Comparison of ENCODE assay signal across 8 cellular contexts in the genomic region with DNA sequence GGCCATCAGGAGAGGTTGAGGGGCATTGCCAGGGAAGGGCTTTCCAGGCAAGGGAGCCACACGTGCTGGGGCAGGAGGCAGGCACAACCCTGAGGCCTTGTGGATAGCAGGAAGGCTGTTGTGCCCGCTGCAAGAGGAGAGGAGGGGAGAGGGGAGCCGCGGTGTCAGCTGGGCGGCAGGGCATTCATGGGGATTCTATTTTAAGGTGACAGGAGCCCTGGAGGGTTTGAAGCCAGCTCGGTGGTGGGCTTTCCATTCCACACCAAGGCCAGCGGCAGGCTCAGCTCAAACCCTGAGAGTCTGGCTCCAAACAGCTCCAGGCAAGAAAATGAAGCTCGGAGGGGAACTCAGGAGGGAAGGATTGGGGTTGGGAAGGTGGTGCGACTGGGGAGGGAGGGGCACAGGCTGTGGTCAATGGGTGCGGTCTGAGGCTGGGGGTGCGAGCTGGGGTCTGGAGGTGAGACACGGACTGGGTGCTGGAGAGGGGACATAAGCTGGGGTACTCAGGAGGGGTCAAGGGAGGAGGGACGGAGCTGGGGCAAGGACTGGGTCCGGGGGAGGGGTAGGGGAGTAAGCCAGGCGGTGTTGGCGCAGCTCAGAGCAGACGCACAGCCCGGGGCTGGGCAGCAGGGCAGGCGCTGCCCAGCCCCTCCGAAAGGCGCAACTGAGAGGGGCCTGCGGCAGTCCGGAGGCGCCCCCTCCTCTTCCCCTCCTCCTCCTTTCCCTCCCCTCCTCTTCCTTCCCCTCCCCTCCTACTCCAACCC. TPM values are rescaled to one million over a fixed set of nuclear protein-coding genes. Genes with fewer than 3 reads are reported as not detected.
DNase-seq lines count a peak whose midpoint lies in the region; ATAC-seq, FAIRE-seq and TF ChIP-seq lines count a peak whose summit lies in the region.

No MANE protein-coding gene starts in this region.

- H3K4me1 Mint-ChIP-seq in naive thymus-derived CD4-positive, alpha-beta T cell: peaks cover 4 to 13% (median 12%) of the 10 kb centered on the region in 7 donors

- H2AFZ ChIP-seq in OCI-LY1 (ENCODE audit: low read length): no peak overlapping the region

- no peak overlapping the region for H3K9ac ChIP-seq in OCI-LY1 (ENCODE audit: low read length)

- intact Hi-C loops in naive thymus-derived CD4-positive, alpha-beta T cell (cut with micrococcal nuclease): loop anchor here (1.0 to 10.0 kb wide), 8 partner anchors 45 to 1412 kb away; partner anchors contain the start of genes CHCHD6 (in 1 of the 2), CHST13 (in 1 of the 2), PLXNA1 (in 1 of the 2) and TPRA1 (in 1 of the 2)

- H3K4me1 ChIP-seq in OCI-LY1 (ENCODE audit: insufficient read depth, low read length, severe bottlenecking): peaks cover 5% of the 10 kb centered on the region
- H3K4me1 ChIP-seq in naive thymus-derived CD4-positive, alpha-beta T cell (ENCODE audit: control insufficient read depth in 2 of 2, insufficient read depth in 2 of 2, low read length in 2 of 2): peaks cover 0 to 4% of the 10 kb centered on the region in 2 donors

- no peaks in the 10 kb centered on the region for H3K9me3 Mint-ChIP-seq in naive thymus-derived CD4-positive, alpha-beta T cell

- CTCF ChIA-PET in naive thymus-derived CD4-positive, alpha-beta T cell (lab: Charles Lee): interaction anchor here (0.9 to 3.7 kb wide), 8 partner anchors 9 to 1025 kb away, joined by 3 to 17 read pairs (median 5); partner anchors contain the start of gene PLXNA1

- H3K27ac Mint-ChIP-seq in naive thymus-derived CD4-positive, alpha-beta T cell: peak overlapping the region in 8 of 9 donors; percentile 22 to 87 (median 74)

- H3K4me3 ChIP-seq in AG09309 (ENCODE audit: control insufficient read depth, low read depth, low read length) (peak overlapping the region; percentile 63), OCI-LY1 (ENCODE audit: low read depth, low read length, poor library complexity, severe bottlenecking) (peak overlapping the region; percentile 28)
- peak overlapping the region; percentile 35 for H3K4me3 ChIP-seq in naive thymus-derived CD4-positive, alpha-beta T cell (ENCODE audit: low read length)

- POLR2A ChIA-PET in naive thymus-derived CD4-positive, alpha-beta T cell (lab: Charles Lee): no interaction called here

- H3F3A ChIP-seq in OCI-LY1 (ENCODE audit: insufficient read depth, low read length): no peaks in the 10 kb centered on the region

- ATAC-seq in esophagus mucosa (peak; percentile 15), HG03097 (IDR thresholded peaks at IDR 0.05; ENCODE audit: low FRiP score, unreplicated experiment) (no peak)
- ATAC-seq in naive thymus-derived CD4-positive, alpha-beta T cell: no peak

- DNase-seq in AG09309 (ENCODE audit: low read depth) (no peak), GM12891 (ENCODE audit: insufficient read length, low spot score) (no peak), frontal cortex (ENCODE audit: low spot score in 2 of 2) (no peak)
- DNase-seq in naive thymus-derived CD4-positive, alpha-beta T cell: no peak
- DNase-seq in stimulated activated CD4-positive, alpha-beta T cell treated with anti-CD3 and anti-CD28 coated beads, Interleukin-4, amount 100 ng/mL, for 24 hours: no peak

- no peaks in the 10 kb centered on the region for H3K9me2 ChIP-seq in OCI-LY1 (ENCODE audit: low read depth, low read length)

- TF ChIP-seq CTCF in AG09309 (IDR thresholded peaks at IDR 0.05; ENCODE audit: control insufficient read depth, insufficient read depth, low read depth, low read length, missing control alignments) (no peak), OCI-LY1 (IDR thresholded peaks at IDR 0.05; ENCODE audit: low read length) (no peak)

- no peaks in the 10 kb centered on the region for H3K36me3 ChIP-seq in OCI-LY1 (ENCODE audit: insufficient read depth, low read length)
- H3K36me3 ChIP-seq in naive thymus-derived CD4-positive, alpha-beta T cell (ENCODE audit: control insufficient read depth in 2 of 3, insufficient read depth in 3 of 3, low read length in 3 of 3): no peaks in the 10 kb centered on the region

- H3K27me3 Mint-ChIP-seq in naive thymus-derived CD4-positive, alpha-beta T cell: peaks cover 0 to 16% (median 5%) of the 10 kb centered on the region in 5 donors

- TF ChIP-seq POLR2A in GM12891 (IDR thresholded peaks at IDR 0.05; ENCODE audit: low read depth, low read length): no peak

- no peaks in the 10 kb centered on the region for H3K79me2 ChIP-seq in OCI-LY1 (ENCODE audit: insufficient read depth, low read length)

- no peaks in the 10 kb centered on the region for H3K36me3 Mint-ChIP-seq in naive thymus-derived CD4-positive, alpha-beta T cell

- peaks cover 5% of the 10 kb centered on the region; the same call in 1 of the 2 replicates for H3K27me3 ChIP-seq in OCI-LY1 (ENCODE audit: insufficient read depth, low read length)
- no peaks in the 10 kb centered on the region for H3K27me3 ChIP-seq in naive thymus-derived CD4-positive, alpha-beta T cell (ENCODE audit: control insufficient read depth in 2 of 2, insufficient read depth in 2 of 2, low read length in 2 of 2)

- no peaks in the 10 kb centered on the region for H3K9me3 ChIP-seq in OCI-LY1 (ENCODE audit: low read length)
- H3K9me3 ChIP-seq in naive thymus-derived CD4-positive, alpha-beta T cell (ENCODE audit: control insufficient read depth in 2 of 3, low read length in 3 of 3): no peaks in the 10 kb centered on the region

- FAIRE-seq in GM12891 (lab: Jason Lieb, UNC) (no peak), frontal cortex (lab: Jason Lieb, UNC) (no peak)

- no peak overlapping the region for H3K27ac ChIP-seq in OCI-LY1 (ENCODE audit: low read depth, low read length, poor library complexity, severe bottlenecking)
- H3K27ac ChIP-seq in naive thymus-derived CD4-positive, alpha-beta T cell (ENCODE audit: low read depth, low read length): no peak overlapping the region

- peak overlapping the region; percentile 42 to 87 (median 79) for H3K4me3 Mint-ChIP-seq in naive thymus-derived CD4-positive, alpha-beta T cell

- no peaks in the 10 kb centered on the region for H4K20me1 ChIP-seq in OCI-LY1 (ENCODE audit: insufficient read depth, low read length)

- 0 out of 2 replicates have a peak overlapping the region, but pooled peaks have one; percentile 27 for H3K4me2 ChIP-seq in OCI-LY1 (ENCODE audit: low read length)

TF ChIP-seq in GM12891, 5 proteins besides CTCF, POLR2A, EP300 and RAD21:
- TF ChIP-seq TAF1 (IDR thresholded peaks at IDR 0.05; ENCODE audit: low read depth, low read length) (no peak), SPI1 (IDR thresholded peaks at IDR 0.05; ENCODE audit: low read depth, low read length) (no peak), POLR2AphosphoS5 (IDR thresholded peaks at IDR 0.05; ENCODE audit: low read depth, low read length) (no peak), PAX5 (IDR thresholded peaks at IDR 0.05; ENCODE audit: insufficient read depth, low read length, severe bottlenecking) (no peak), POU2F2 (IDR thresholded peaks at IDR 0.05; ENCODE audit: low read depth, low read length) (no peak)

RNA-seq across cellular contexts. Expression of gene TPRA1, which starts 43.4 kb away (rescaled TPM):
- total RNA-seq in esophagus mucosa (15.6 TPM), frontal cortex (17.1 TPM)
- total RNA-seq in naive thymus-derived CD4-positive, alpha-beta T cell: 10 to 100 TPM; 13.6 to 30.6 (median 24.5) TPM
- polyA plus RNA-seq in naive thymus-derived CD4-positive, alpha-beta T cell: 10 to 100 TPM; 15.5 to 33.8 TPM
- 12.8 TPM for polyA plus RNA-seq in GM12891 (2012; ENCODE audit: low read depth, missing spikeins)

RNA-seq across cellular contexts. Expression of gene MCM2, which starts 51.1 kb away (rescaled TPM):
- 20.6 TPM for total RNA-seq in esophagus mucosa
- total RNA-seq in naive thymus-derived CD4-positive, alpha-beta T cell: 100 to 1,000 TPM in 1 of 5 experiments, 10 to 100 TPM in 3, 1 to 10 TPM in 1; 8.8 to 126 (median 11.3) TPM
- 10 to 100 TPM; 11.5 to 14.5 TPM for polyA plus RNA-seq in naive thymus-derived CD4-positive, alpha-beta T cell
- polyA plus RNA-seq in GM12891 (2012; ENCODE audit: low read depth, missing spikeins): 95.8 TPM
- total RNA-seq in frontal cortex: 17.1 TPM
